ENCODE assay signal across 11 cellular contexts in genomic region chr21:46121286-46122221, GRCh38. TPM values are rescaled to one million over a fixed set of nuclear protein-coding genes. Genes with fewer than 3 reads are reported as not detected.
DNase-seq lines count a peak whose midpoint lies in the region; ATAC-seq, FAIRE-seq and TF ChIP-seq lines count a peak whose summit lies in the region.
"Had no signal": no experiment of that assay in that cellular context is flagged by ENCODE, and none has a peak within 500 bp of the region (broad histone marks: within the 10 kb centered on the region; RNA-seq: fewer than 3 reads in every experiment).

No MANE protein-coding gene starts in this region.

- no peak overlapping the region for H2AK5ac ChIP-seq in H9 (ENCODE audit: insufficient read length, low read length)

- peaks cover 11 to 48% (median 17%) of the 10 kb centered on the region in 3 experiments for H3K36me3 Mint-ChIP-seq in H9 (ENCODE audit: insufficient read depth in 1 of 3, low read depth in 3 of 3)

- dilution Hi-C loops in mammary epithelial cell (cut with HindIII; ENCODE audit: low sequenced_read_pairs) = no loop called here

- no peaks in the 10 kb centered on the region for H3K9me3 ChIP-seq in H9 (ENCODE audit: control insufficient read depth, low read depth, low read length)
- H3K9me3 ChIP-seq in ovary = no peaks in the 10 kb centered on the region
- H3K9me3 ChIP-seq in mammary epithelial cell (replicated peaks; ENCODE audit: insufficient read depth, low read length) = peaks cover 13% of the 10 kb centered on the region

- no peak overlapping the region for H3K4me3 ChIP-seq in ovary
- H3K4me3 ChIP-seq in mammary epithelial cell (replicated peaks in 1 of 3; ENCODE audit: insufficient read depth in 1 of 3, low read depth in 2 of 3, low read length in 3 of 3) = no peak overlapping the region
- H3K4me3 ChIP-seq: PC-9 had no signal

- H3K4me1 Mint-ChIP-seq in H9 = no peaks in the 10 kb centered on the region
- H3K4me1 Mint-ChIP-seq: central memory CD8-positive, alpha-beta T cell had no signal

- H3K23me2 ChIP-seq in H9 (ENCODE audit: insufficient read length, low read depth, low read length, poor library complexity, severe bottlenecking) = no peaks in the 10 kb centered on the region

- intact Hi-C loops in ovary (cut with DNase I) (no loop called here), mammary epithelial cell (cut with micrococcal nuclease) (no loop called here)

- H3K9me3 Mint-ChIP-seq in H9 = no peaks in the 10 kb centered on the region
- H3K9me3 Mint-ChIP-seq: central memory CD8-positive, alpha-beta T cell had no signal

- peak; percentile 8 for DNase-seq in AG20443 (ENCODE audit: low spot score)
- peak; percentile 15 for DNase-seq in H9
- peak; percentile 15 for DNase-seq in epidermal melanocyte (ENCODE audit: insufficient read length, low spot score)
- peak; percentile 14 to 33 (median 21) for DNase-seq in ovary
- DNase-seq in GM19239 (ENCODE audit: insufficient read length, low spot score) = no peak
- no peak for DNase-seq in mammary epithelial cell
- no peak for DNase-seq in ACHN
- DNase-seq: PC-9 had no signal

- H3K18ac ChIP-seq in H9 (ENCODE audit: insufficient read length, low read depth, low read length) = no peak overlapping the region

- CTCF ChIA-PET in mammary epithelial cell (lab: Charles Lee; ENCODE audit: low non-redundant PET) = no interaction called here

- H2BK15ac ChIP-seq in H9 (ENCODE audit: low read depth, low read length) = no peak overlapping the region

- no peaks in the 10 kb centered on the region for H4K20me1 ChIP-seq in H9 (ENCODE audit: control insufficient read depth, insufficient read depth, insufficient read length)
- no peaks in the 10 kb centered on the region for H4K20me1 ChIP-seq in mammary epithelial cell (ENCODE audit: insufficient read depth, low read length)

- H3K27ac ChIP-seq in H9 (ENCODE audit: insufficient read length, low read depth, low read length) (no peak overlapping the region), ovary (no peak overlapping the region), mammary epithelial cell (ENCODE audit: insufficient read depth, low read depth, low read length) (no peak overlapping the region)
- H3K27ac ChIP-seq: PC-9 had no signal

- no peak overlapping the region for H2BK120ac ChIP-seq in H9 (ENCODE audit: low read depth, low read length, poor library complexity, severe bottlenecking)

- no peaks in the 10 kb centered on the region for H3K4me1 ChIP-seq in H9 (ENCODE audit: insufficient read depth, low read length)
- H3K4me1 ChIP-seq in ovary (ENCODE audit: insufficient read depth) = no peaks in the 10 kb centered on the region
- H3K4me1 ChIP-seq in mammary epithelial cell (ENCODE audit: insufficient read depth, low read length) = peaks cover 5% of the 10 kb centered on the region

- FAIRE-seq in GM19239 (lab: Jason Lieb, UNC) = no peak

- H3K36me3 ChIP-seq in ovary = no peaks in the 10 kb centered on the region
- H3K36me3 ChIP-seq in mammary epithelial cell (ENCODE audit: insufficient read depth, low read length) = no peaks in the 10 kb centered on the region

- H4K8ac ChIP-seq in H9 (replicated peaks; ENCODE audit: insufficient read length, low read depth, low read length) = no peak overlapping the region

- in situ Hi-C loops in mammary epithelial cell (cut with MboI; ENCODE audit: low sequenced_read_pairs in 2 of 2) = loop anchor here in 1 of 2 donors (25.0 kb wide), 1 partner anchor 159 kb away; no protein-coding TSS in a partner anchor
- in situ Hi-C loops in ACHN (cut with HindIII; ENCODE audit: low pct_ligation_motif_present, low pct_unique_long_range_greater_than_20kb, low sequenced_read_pairs) = no loop called here

- H3K4ac ChIP-seq in H9 (ENCODE audit: low read depth, low read length) = no peak overlapping the region

- no peak overlapping the region for H3K56ac ChIP-seq in H9 (ENCODE audit: insufficient read length, low read depth, low read length)

- BruUV-seq in mammary epithelial cell (replicated peaks; lab: Mats Ljungman, UMichigan) = no TSS peak

- no peak overlapping the region for H4K5ac ChIP-seq in H9 (ENCODE audit: insufficient read length, low read depth, low read length)

- WGBS in H9 (ENCODE audit: extremely low coverage, insufficient read length, low lambda C conversion rate) = no CpG with 5 or more reads among the region's 29 CpGs
- WGBS in ovary, 3 donors = 87 to 89% (median 88%) methylated on average over 28 to 29 of the region's 29 CpGs
- 77% methylated on average over 13 of the region's 29 CpGs for WGBS in mammary epithelial cell (ENCODE audit: low coverage, missing lambda C conversion rate)

- no peak for ATAC-seq in GM19395 (IDR thresholded peaks at IDR 0.05; ENCODE audit: unreplicated experiment)

- H3K27me3 Mint-ChIP-seq in H9 (ENCODE audit: low read depth) = no peaks in the 10 kb centered on the region
- H3K27me3 Mint-ChIP-seq: central memory CD8-positive, alpha-beta T cell had no signal

- TF ChIP-seq POLR2A in ovary (IDR thresholded peaks at IDR 0.05) = no peak

- H3T11ph ChIP-seq in H9 (ENCODE audit: low read length) = no peak overlapping the region

- H4K91ac ChIP-seq in H9 (ENCODE audit: insufficient read length, low read depth, low read length) = no peak overlapping the region

- TF ChIP-seq CTCF in H9 (conservative IDR thresholded peaks at IDR 0.05) (no peak), ovary (IDR thresholded peaks at IDR 0.05) (no peak), mammary epithelial cell (conservative IDR thresholded peaks at IDR 0.05 in 1 of 2, IDR thresholded peaks at IDR 0.05 in 1 of 2; ENCODE audit: extremely low read depth in 1 of 2, insufficient read depth in 1 of 2, low read depth in 1 of 2, low read length in 2 of 2) (no peak)

- H2BK5ac ChIP-seq in H9 (ENCODE audit: insufficient read length, low read length) = no peak overlapping the region

- no peak overlapping the region for H2AFZ ChIP-seq in H9 (ENCODE audit: low read length)
- H2AFZ ChIP-seq in mammary epithelial cell (ENCODE audit: low read depth, low read length) = no peak overlapping the region
- H2AFZ ChIP-seq: PC-9 had no signal

- H3K27me3 ChIP-seq in H9 (ENCODE audit: insufficient read depth, low read length) (no peaks in the 10 kb centered on the region), ovary (no peaks in the 10 kb centered on the region), mammary epithelial cell (ENCODE audit: insufficient read depth, low read length) (no peaks in the 10 kb centered on the region)

- no peak overlapping the region for H2BK20ac ChIP-seq in H9 (ENCODE audit: low read depth, low read length, poor library complexity, severe bottlenecking)

- TF ChIP-seq EP300 in ovary (IDR thresholded peaks at IDR 0.05) = no peak

- peak overlapping the region in 1 of 3 experiments; percentile 48; a peak in 2 of 7 replicates for H3K27ac Mint-ChIP-seq in H9

- H3K14ac ChIP-seq in H9 (ENCODE audit: insufficient read depth, low read length) = no peak overlapping the region

- H3K4me3 Mint-ChIP-seq in H9 = no peak overlapping the region
- H3K4me3 Mint-ChIP-seq: central memory CD8-positive, alpha-beta T cell had no signal

- H3K9ac ChIP-seq in H9 (ENCODE audit: extremely low read depth, insufficient read length, low read length) = no peak overlapping the region
- no peak overlapping the region for H3K9ac ChIP-seq in mammary epithelial cell (ENCODE audit: insufficient read depth, low read length)

- H3K79me1 ChIP-seq in H9 (ENCODE audit: insufficient read depth, low read depth, low read length, poor library complexity, severe bottlenecking) = no peaks in the 10 kb centered on the region

- no peaks in the 10 kb centered on the region for H3K79me2 ChIP-seq in H9 (ENCODE audit: insufficient read depth, low read length)
- H3K79me2 ChIP-seq in mammary epithelial cell (ENCODE audit: insufficient read depth, low read length) = no peaks in the 10 kb centered on the region

- H3K4me2 ChIP-seq in H9 (ENCODE audit: insufficient read depth, insufficient read length, low read length) (no peak overlapping the region), mammary epithelial cell (ENCODE audit: insufficient read depth, low read depth, low read length) (no peak overlapping the region)
- H3K4me2 ChIP-seq: PC-9 had no signal

- no peak overlapping the region for H2BK12ac ChIP-seq in H9 (ENCODE audit: insufficient read length, low read depth, low read length)

- no peak overlapping the region for H3K23ac ChIP-seq in H9 (ENCODE audit: insufficient read length, low read depth, low read length)

RNA-seq across cellular contexts. Expression of gene COL6A2, which starts 23.6 kb away (rescaled TPM):
- total RNA-seq in H9 (2021) (124 and 129 TPM in 2 replicates), ovary (1,000 to 10,000 TPM in 1 of 7 donors, 100 to 1,000 TPM in 6; 222 to 1,092 (median 831) TPM), mammary epithelial cell (10 to 100 TPM in 1 of 2 donors, under 1 TPM in 1; 0.87 to 47.0 TPM)
- polyA plus RNA-seq in ovary (100 to 1,000 TPM in 1 of 2 donors, 10 to 100 TPM in 1; 50.9 to 818 TPM), mammary epithelial cell (0.74 TPM)
- polyA minus RNA-seq in mammary epithelial cell = not detected
- polyA plus RNA-seq: neural cell had no signal

RNA-seq across cellular contexts. Expression of gene FTCD, which starts 33.8 kb away (rescaled TPM):
- total RNA-seq in H9 (2021) (6.7 and 6.8 TPM in 2 replicates), ovary (1 to 10 TPM in 5 of 7 donors, under 1 TPM in 2; 0.83 to 7.5 (median 3.8) TPM), mammary epithelial cell (under 1 TPM in 1 of 2 donors, not detected in 1; 0.50 TPM)
- polyA plus RNA-seq in ovary (1 to 10 TPM in 1 of 2 donors, not detected in 1; 3.5 TPM), mammary epithelial cell (not detected)
- not detected for polyA minus RNA-seq in mammary epithelial cell

Comparison
In these comparisons a context has a peak if more than half of its experiments do, and no peak if none do; other contexts are left out.
1. DNase-seq: peak in AG20443 (single experiment), H9 (single experiment), epidermal melanocyte (single experiment) and ovary (5 of 5); none in GM19239 (single experiment), mammary epithelial cell (single experiment) and ACHN (single experiment).